2 cellular contexts compared by ENCODE assay signal in the genomic region with DNA sequence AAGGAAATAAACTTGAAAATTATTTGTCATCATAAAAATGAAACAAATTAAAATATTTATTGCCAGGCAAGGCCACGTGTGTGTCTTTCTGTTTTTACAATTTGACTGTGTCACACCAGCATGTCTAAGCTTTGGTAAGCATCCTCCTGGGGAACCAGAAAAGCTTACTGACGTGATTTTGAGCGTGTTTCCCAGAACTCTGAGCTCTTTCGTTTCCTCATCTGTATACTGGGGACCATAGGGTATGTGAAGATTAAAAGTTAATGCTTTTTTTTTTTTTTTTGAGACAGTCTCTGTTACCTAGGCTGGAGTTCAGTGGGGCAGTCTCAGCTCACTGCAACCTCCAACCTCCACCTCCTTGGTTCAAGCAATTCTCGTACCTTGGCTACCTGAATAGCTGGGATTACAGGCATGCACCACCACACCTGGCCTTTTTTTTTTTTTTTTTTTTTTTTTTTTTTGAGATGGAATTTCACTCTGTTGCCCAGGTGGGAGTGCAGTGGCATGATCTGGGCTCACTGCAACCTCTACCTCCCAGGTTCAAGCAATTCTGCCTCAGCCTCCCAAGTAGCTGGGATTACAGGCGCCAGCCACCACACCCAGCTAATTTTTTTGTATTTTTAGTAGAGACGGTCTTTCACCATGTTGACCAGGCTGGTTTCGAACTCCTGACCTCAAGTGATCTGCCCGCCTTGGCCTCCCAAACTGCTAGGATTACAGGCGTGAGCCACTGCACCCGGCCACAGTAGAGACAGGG.
TF ChIP-seq lines count a peak whose summit lies in the region.

No MANE protein-coding gene starts in this region.

TF ChIP-seq in HEK293, 187 proteins besides CTCF, POLR2A, EP300 and RAD21:
- TF ChIP-seq, protein P1, sequence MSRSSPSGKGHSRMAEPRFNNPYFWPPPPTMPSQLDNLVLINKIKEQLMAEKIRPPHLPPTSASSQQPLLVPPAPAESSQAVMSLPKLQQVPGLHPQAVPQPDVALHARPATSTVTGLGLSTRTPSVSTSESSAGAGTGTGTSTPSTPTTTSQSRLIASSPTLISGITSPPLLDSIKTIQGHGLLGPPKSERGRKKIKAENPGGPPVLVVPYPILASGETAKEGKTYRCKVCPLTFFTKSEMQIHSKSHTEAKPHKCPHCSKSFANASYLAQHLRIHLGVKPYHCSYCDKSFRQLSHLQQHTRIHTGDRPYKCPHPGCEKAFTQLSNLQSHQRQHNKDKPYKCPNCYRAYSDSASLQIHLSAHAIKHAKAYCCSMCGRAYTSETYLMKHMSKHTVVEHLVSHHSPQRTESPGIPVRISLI (tag by site-specific recombination; IDR thresholded peaks at IDR 0.05): peak; percentile 90
- TF ChIP-seq KLF9 (tag by site-specific recombination; IDR thresholded peaks at IDR 0.05; ENCODE audit: low read depth): 0 out of 2 replicates have a peak, but pooled peaks have one; percentile 21

TF ChIP-seq in HepG2, 621 proteins besides CTCF, POLR2A, EP300 and RAD21:
- peak; percentile 25 for TF ChIP-seq RBM22 (optimal IDR thresholded peaks at IDR 0.05; ENCODE audit: low read length)
TF ChIP-seq in HepG2: peak in this region for 1; not testable (repeated sequence) for 620.
